In the genomic region with DNA sequence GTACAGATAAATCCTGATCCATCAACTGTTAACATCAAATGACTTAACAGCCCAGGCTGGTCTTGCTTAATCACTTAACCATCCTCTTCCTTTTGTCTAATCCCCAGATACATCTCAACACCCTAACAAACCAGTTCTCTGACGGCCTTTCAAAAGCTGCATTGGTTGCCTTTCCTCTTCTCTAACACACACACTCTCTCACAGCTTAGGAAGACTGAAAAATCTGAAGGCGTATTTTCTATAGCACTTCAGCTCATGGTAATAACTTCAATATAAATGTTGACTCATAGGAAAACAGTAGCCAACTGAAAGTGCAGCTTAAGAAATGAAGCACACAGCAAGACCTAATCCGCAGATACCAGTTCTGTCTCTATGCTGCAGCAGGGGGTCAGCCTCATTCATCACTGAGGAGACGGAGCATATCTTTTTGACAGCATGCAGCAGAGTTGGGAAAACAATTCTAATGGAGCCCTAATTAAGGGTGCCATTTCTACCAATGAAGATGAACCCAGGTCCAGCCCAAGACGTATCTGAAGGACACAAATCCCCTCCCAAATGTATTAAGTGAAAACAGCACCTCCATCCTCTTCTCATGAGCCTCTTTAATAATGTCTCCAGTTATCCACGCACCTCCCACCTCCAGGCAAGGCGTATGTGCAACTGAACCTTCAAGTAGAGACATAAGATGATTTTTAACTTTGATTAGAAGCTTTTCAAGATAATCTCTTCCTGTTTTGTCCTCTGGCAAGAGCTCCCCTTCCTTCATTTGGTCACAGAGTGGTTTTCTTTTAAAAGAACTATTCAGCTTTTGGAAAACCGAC, we compare ENCODE assay signal across 13 cellular contexts.
DNase-seq lines count a peak whose midpoint lies in the region; ATAC-seq and TF ChIP-seq lines count a peak whose summit lies in the region.
"Had no signal": no experiment of that assay in that cellular context is flagged by ENCODE, and none has a peak within 500 bp of the region (broad histone marks: within the 10 kb centered on the region; RNA-seq: fewer than 3 reads in every experiment).

No MANE protein-coding gene starts in this region.

- H3K36me3 ChIP-seq in WERI-Rb-1 (no peaks in the 10 kb centered on the region), testis (ENCODE audit: low read depth, missing control alignments) (no peaks in the 10 kb centered on the region)
- H3K36me3 ChIP-seq in naive thymus-derived CD4-positive, alpha-beta T cell (ENCODE audit: control insufficient read depth in 2 of 3, insufficient read depth in 3 of 3, low read length in 3 of 3) = no peaks in the 10 kb centered on the region
- H3K36me3 ChIP-seq: sigmoid colon had no signal

- TF ChIP-seq CTCF in WERI-Rb-1 (IDR thresholded peaks at IDR 0.05; ENCODE audit: low read depth, low read length) (no peak), testis (IDR thresholded peaks at IDR 0.05) (no peak), CD14-positive monocyte (IDR thresholded peaks at IDR 0.05) (no peak)

- POLR2A ChIA-PET in naive thymus-derived CD4-positive, alpha-beta T cell (lab: Charles Lee) = no interaction called here

- CTCF ChIA-PET in naive thymus-derived CD4-positive, alpha-beta T cell (lab: Charles Lee) = interaction anchor here (0.6 kb wide), 1 partner anchor 174 kb away, joined by 3 read pairs; no protein-coding TSS in a partner anchor

- H3K4me3 Mint-ChIP-seq in naive thymus-derived CD4-positive, alpha-beta T cell = peak overlapping the region in 7 of 10 donors; percentile 29 to 72 (median 55)
- peak overlapping the region in 1 of 2 donors; percentile 9 for H3K4me3 Mint-ChIP-seq in CD14-positive monocyte
- H3K4me3 Mint-ChIP-seq: dendritic cell treated with granulocyte-macrophage colony-stimulating factor and Interleukin-4, amounts not matched to agents 40 ng/mL and 50 ng/mL, for 4 days; stimulated activated naive CD8-positive, alpha-beta T cell treated with anti-CD3 and anti-CD28 coated beads, Interleukin-15, Interleukin-2, amounts not matched to agents 100 ng/mL and 50 ng/mL, for 24 hours had no signal

- no peak for TF ChIP-seq POLR2A in testis (IDR thresholded peaks at IDR 0.05)

- WGBS in testis, 2 donors = 51 to 54% methylated on average over 8 of the region's 8 CpGs

- H3K27ac ChIP-seq in WERI-Rb-1 (peak overlapping the region; percentile 94), testis (no peak overlapping the region)
- no peak overlapping the region for H3K27ac ChIP-seq in naive thymus-derived CD4-positive, alpha-beta T cell (ENCODE audit: low read depth, low read length)
- H3K27ac ChIP-seq: sigmoid colon had no signal

- intact Hi-C loops in naive thymus-derived CD4-positive, alpha-beta T cell (cut with micrococcal nuclease) = no loop called here
- intact Hi-C loops in testis (cut with DNase I; ENCODE audit: low total_unique reads) (no loop called here), CD14-positive monocyte (cut with micrococcal nuclease) (no loop called here)

- H3K36me3 Mint-ChIP-seq in naive thymus-derived CD4-positive, alpha-beta T cell = peaks cover 0 to under 1% (median 0%) of the 10 kb centered on the region in 5 donors
- H3K36me3 Mint-ChIP-seq in CD14-positive monocyte = no peaks in the 10 kb centered on the region

- DNase-seq in NCI-H510A treated with DMSO at 0.1 percent for 48 hours (lab: John Stamatoyannopoulos, UW) (peak; percentile 67), NCI-H510A (lab: John Stamatoyannopoulos, UW) (no peak), WERI-Rb-1 (peak; percentile 79), NCI-H1436 (lab: John Stamatoyannopoulos, UW) (no peak), testis (no peak), CD14-positive monocyte (ENCODE audit: low spot score) (no peak)
- DNase-seq in naive thymus-derived CD4-positive, alpha-beta T cell = no peak
- DNase-seq: activated CD4-positive, alpha-beta T cell treated with anti-CD3 and anti-CD28 coated beads, Interleukin-2, amount 50 U/mL, for 4 hours; NCI-H526; sigmoid colon had no signal

- no peaks in the 10 kb centered on the region for H3K9me3 ChIP-seq in WERI-Rb-1 (ENCODE audit: severe bottlenecking)
- no peaks in the 10 kb centered on the region for H3K9me3 ChIP-seq in naive thymus-derived CD4-positive, alpha-beta T cell (ENCODE audit: control insufficient read depth in 2 of 3, low read length in 3 of 3)
- no peaks in the 10 kb centered on the region for H3K9me3 ChIP-seq in testis
- H3K9me3 ChIP-seq: sigmoid colon had no signal

- peaks cover 0 to 4% (median 3%) of the 10 kb centered on the region in 11 donors for H3K9me3 Mint-ChIP-seq in naive thymus-derived CD4-positive, alpha-beta T cell
- H3K9me3 Mint-ChIP-seq in CD14-positive monocyte = peaks cover 0 to 6% (median under 1%) of the 10 kb centered on the region in 7 donors
- H3K9me3 Mint-ChIP-seq: dendritic cell treated with granulocyte-macrophage colony-stimulating factor and Interleukin-4, amounts not matched to agents 40 ng/mL and 50 ng/mL, for 4 days; stimulated activated naive CD8-positive, alpha-beta T cell treated with anti-CD3 and anti-CD28 coated beads, Interleukin-15, Interleukin-2, amounts not matched to agents 100 ng/mL and 50 ng/mL, for 24 hours had no signal

- peak; percentile 16 for ATAC-seq in HG03175 (IDR thresholded peaks at IDR 0.05; ENCODE audit: unreplicated experiment)
- no peak for ATAC-seq in naive thymus-derived CD4-positive, alpha-beta T cell

- peaks cover 0 to 6% of the 10 kb centered on the region in 2 donors for H3K4me1 ChIP-seq in naive thymus-derived CD4-positive, alpha-beta T cell (ENCODE audit: control insufficient read depth in 2 of 2, insufficient read depth in 2 of 2, low read length in 2 of 2)
- H3K4me1 ChIP-seq in testis = no peaks in the 10 kb centered on the region
- H3K4me1 ChIP-seq: sigmoid colon had no signal

- no peaks in the 10 kb centered on the region for H3K27me3 ChIP-seq in WERI-Rb-1 (ENCODE audit: insufficient read depth, low read depth, severe bottlenecking)
- peaks cover 0 to 3% of the 10 kb centered on the region in 2 donors for H3K27me3 ChIP-seq in naive thymus-derived CD4-positive, alpha-beta T cell (ENCODE audit: control insufficient read depth in 2 of 2, insufficient read depth in 2 of 2, low read length in 2 of 2)
- no peaks in the 10 kb centered on the region for H3K27me3 ChIP-seq in testis

- H3K4me3 ChIP-seq in WERI-Rb-1 (ENCODE audit: low read depth, low read length) (peak overlapping the region; percentile 46), testis (no peak overlapping the region)
- no peak overlapping the region for H3K4me3 ChIP-seq in naive thymus-derived CD4-positive, alpha-beta T cell (ENCODE audit: low read length)
- H3K4me3 ChIP-seq: sigmoid colon had no signal

- peaks cover 6 to 27% (median 14%) of the 10 kb centered on the region in 5 donors for H3K27me3 Mint-ChIP-seq in naive thymus-derived CD4-positive, alpha-beta T cell
- peaks cover 14 to 29% (median 19%) of the 10 kb centered on the region in 3 donors for H3K27me3 Mint-ChIP-seq in CD14-positive monocyte (ENCODE audit: low read depth in 3 of 3)

- peaks cover 9 to 13% (median 12%) of the 10 kb centered on the region in 7 donors for H3K4me1 Mint-ChIP-seq in naive thymus-derived CD4-positive, alpha-beta T cell
- H3K4me1 Mint-ChIP-seq in CD14-positive monocyte = peaks cover 11% of the 10 kb centered on the region

- peak overlapping the region in 8 of 9 donors; percentile 5 to 74 (median 32) for H3K27ac Mint-ChIP-seq in naive thymus-derived CD4-positive, alpha-beta T cell
- H3K27ac Mint-ChIP-seq in CD14-positive monocyte = no peak overlapping the region
- H3K27ac Mint-ChIP-seq: dendritic cell treated with granulocyte-macrophage colony-stimulating factor and Interleukin-4, amounts not matched to agents 40 ng/mL and 50 ng/mL, for 4 days; stimulated activated naive CD8-positive, alpha-beta T cell treated with anti-CD3 and anti-CD28 coated beads, Interleukin-15, Interleukin-2, amounts not matched to agents 100 ng/mL and 50 ng/mL, for 24 hours had no signal

Comparison
In these comparisons a context has a peak if more than half of its experiments do, and no peak if none do; other contexts are left out.
1. DNase-seq: peak in NCI-H510A treated with DMSO at 0.1 percent for 48 hours (single experiment) and WERI-Rb-1 (single experiment); none in NCI-H510A (single experiment), naive thymus-derived CD4-positive, alpha-beta T cell (0 of 9), NCI-H1436 (single experiment), testis (single experiment) and CD14-positive monocyte (single experiment).
2. H3K27ac Mint-ChIP-seq: peak in naive thymus-derived CD4-positive, alpha-beta T cell (8 of 9); none in CD14-positive monocyte (0 of 7).